2 cellular contexts compared by ENCODE assay signal in the genomic region with DNA sequence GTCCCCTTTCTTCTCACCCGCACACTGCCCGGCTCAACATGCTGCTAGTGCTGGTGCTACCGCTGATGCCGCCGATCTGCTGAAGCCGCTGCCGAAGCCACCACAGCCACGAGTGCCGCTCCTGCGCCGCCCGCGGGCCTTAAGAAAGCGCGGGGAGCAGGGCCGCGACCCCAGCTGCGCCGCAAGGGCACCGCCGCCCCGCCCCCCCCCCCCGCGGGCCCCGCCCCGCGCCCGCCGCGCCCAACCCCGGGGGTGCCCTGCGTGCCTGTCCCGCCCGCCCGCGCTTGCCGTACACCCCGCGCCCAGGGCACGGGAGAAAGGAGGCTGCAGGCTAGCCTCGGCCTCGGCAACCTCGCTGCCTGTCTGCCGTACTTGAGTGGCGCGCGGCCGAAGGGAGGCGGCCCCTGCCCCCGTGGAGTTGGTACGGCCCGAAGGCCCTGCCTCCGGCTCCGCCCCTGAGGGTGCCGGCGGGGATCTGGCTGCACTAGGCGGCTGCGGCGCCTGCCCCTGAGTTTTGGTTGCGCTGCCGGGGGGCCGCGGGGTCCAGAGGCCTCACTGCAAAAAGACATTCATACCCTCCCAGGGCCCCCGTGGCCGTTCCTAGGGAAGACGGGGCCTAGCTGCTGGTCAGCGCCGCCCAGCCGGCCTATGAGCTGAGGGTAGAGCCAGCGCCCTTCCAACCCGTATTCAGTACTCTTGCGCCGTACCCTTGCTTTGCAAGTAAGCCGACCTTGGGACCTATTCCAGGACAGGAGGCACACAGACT.
TF ChIP-seq lines count a peak whose summit lies in the region.

Gene SOD2 (minus strand): TSS at position 114 of the 766 bp plus-strand sequence. CDS start 74 bp downstream, at position 40.

TF ChIP-seq in HEK293, 187 proteins besides CTCF, POLR2A, EP300 and RAD21 (continued from another document and continues in another):
- TF ChIP-seq, protein P1, sequence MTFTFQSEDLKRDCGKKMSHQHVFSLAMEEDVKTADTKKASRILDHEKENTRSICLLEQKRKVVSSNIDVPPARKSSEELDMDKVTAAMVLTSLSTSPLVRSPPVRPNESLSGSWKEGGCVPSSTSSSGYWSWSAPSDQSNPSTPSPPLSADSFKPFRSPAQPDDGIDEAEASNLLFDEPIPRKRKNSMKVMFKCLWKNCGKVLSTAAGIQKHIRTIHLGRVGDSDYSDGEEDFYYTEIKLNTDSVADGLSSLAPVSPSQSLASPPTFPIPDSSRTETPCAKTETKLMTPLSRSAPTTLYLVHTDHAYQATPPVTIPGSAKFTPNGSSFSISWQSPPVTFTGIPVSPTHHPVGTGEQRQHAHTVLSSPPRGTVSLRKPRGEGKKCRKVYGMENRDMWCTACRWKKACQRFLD (tag by site-specific recombination; IDR thresholded peaks at IDR 0.05) = no peak
- TF ChIP-seq, protein P2, sequence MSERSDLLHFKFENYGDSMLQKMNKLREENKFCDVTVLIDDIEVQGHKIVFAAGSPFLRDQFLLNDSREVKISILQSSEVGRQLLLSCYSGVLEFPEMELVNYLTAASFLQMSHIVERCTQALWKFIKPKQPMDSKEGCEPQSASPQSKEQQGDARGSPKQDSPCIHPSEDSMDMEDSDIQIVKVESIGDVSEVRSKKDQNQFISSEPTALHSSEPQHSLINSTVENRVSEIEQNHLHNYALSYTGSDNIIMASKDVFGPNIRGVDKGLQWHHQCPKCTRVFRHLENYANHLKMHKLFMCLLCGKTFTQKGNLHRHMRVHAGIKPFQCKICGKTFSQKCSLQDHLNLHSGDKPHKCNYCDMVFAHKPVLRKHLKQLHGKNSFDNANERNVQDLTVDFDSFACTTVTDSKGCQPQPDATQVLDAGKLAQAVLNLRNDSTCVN (tag by site-specific recombination; optimal IDR thresholded peaks at IDR 0.05) = peak; percentile 93
- TF ChIP-seq ZNF513 (tag by site-specific recombination; IDR thresholded peaks at IDR 0.05) (no peak), ZNF707 (tag by site-specific recombination; IDR thresholded peaks at IDR 0.05) (no peak), ZNF561 (tag by site-specific recombination; IDR thresholded peaks at IDR 0.05; ENCODE audit: borderline replicate concordance) (0 out of 2 replicates have a peak, but pooled peaks have one; percentile 48), ZNF211 (tag by site-specific recombination; IDR thresholded peaks at IDR 0.05; ENCODE audit: low read depth) (no peak), PRDM10 (tag by site-specific recombination; IDR thresholded peaks at IDR 0.05) (peak; percentile 99), ZNF473 (tag by site-specific recombination; IDR thresholded peaks at IDR 0.05) (no peak), ZNF747 (tag by site-specific recombination; IDR thresholded peaks at IDR 0.05) (no peak), ZBTB44 (tag by site-specific recombination; IDR thresholded peaks at IDR 0.05) (peak; percentile 55; the same call in 1 of the 2 replicates)

TF ChIP-seq in SK-N-SH, 30 proteins besides CTCF, POLR2A, EP300 and RAD21 (continued from another document):
- TF ChIP-seq, protein P3, sequence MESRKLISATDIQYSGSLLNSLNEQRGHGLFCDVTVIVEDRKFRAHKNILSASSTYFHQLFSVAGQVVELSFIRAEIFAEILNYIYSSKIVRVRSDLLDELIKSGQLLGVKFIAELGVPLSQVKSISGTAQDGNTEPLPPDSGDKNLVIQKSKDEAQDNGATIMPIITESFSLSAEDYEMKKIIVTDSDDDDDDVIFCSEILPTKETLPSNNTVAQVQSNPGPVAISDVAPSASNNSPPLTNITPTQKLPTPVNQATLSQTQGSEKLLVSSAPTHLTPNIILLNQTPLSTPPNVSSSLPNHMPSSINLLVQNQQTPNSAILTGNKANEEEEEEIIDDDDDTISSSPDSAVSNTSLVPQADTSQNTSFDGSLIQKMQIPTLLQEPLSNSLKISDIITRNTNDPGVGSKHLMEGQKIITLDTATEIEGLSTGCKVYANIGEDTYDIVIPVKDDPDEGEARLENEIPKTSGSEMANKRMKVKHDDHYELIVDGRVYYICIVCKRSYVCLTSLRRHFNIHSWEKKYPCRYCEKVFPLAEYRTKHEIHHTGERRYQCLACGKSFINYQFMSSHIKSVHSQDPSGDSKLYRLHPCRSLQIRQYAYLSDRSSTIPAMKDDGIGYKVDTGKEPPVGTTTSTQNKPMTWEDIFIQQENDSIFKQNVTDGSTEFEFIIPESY (IDR thresholded peaks at IDR 0.05; ENCODE audit: borderline replicate concordance, low read depth) = no peak
- peak; percentile 40; the same call in 1 of the 2 replicates for TF ChIP-seq REST (IDR thresholded peaks at IDR 0.05; ENCODE audit: low read depth, low read length)
